15 cellular contexts compared by ENCODE assay signal in genomic region chr11:122071680-122072321, GRCh38. TPM values are rescaled to one million over a fixed set of nuclear protein-coding genes. Genes with fewer than 3 reads are reported as not detected.
DNase-seq lines count a peak whose midpoint lies in the region; ATAC-seq lines count a peak whose summit lies in the region.
"Had no signal": no experiment of that assay in that cellular context is flagged by ENCODE, and none has a peak within 500 bp of the region (broad histone marks: within the 10 kb centered on the region; RNA-seq: fewer than 3 reads in every experiment).

No MANE protein-coding gene starts in this region.

- ATAC-seq in sciatic nerve, result peak; percentile 80
- no peak for ATAC-seq in GM21717 (IDR thresholded peaks at IDR 0.05; ENCODE audit: unreplicated experiment)
- no peak for ATAC-seq in HG03039 (IDR thresholded peaks at IDR 0.05; ENCODE audit: unreplicated experiment)

- intact Hi-C loops in sciatic nerve (cut with DNase I), result no loop called here

- H3K27ac ChIP-seq in caudate nucleus (ENCODE audit: low read depth, low read length), result peak overlapping the region; percentile 77

- DNase-seq in NCI-H524 (lab: John Stamatoyannopoulos, UW) (peak; percentile 11 to 77), caudate nucleus (lab: John Stamatoyannopoulos, UW) (peak in 20 of 61 donors; percentile 6 to 63 (median 32)), medulla oblongata (ENCODE audit: extremely low spot score) (peak; percentile 72), sciatic nerve (ENCODE audit: low spot score) (no peak), NCI-H2081 (lab: John Stamatoyannopoulos, UW) (no peak), KG1 (lab: John Stamatoyannopoulos, UW) (no peak)
- DNase-seq: activated CD4-positive, alpha-beta T cell treated with anti-CD3 and anti-CD28 coated beads for 1 hour; activated CD8-positive, alpha-beta memory T cell treated with anti-CD3 and anti-CD28 coated beads, Interleukin-2, amount 50 U/mL, for 4 hours; central memory CD4-positive, alpha-beta T cell; NCI-H446 had no signal

RNA-seq across cellular contexts. Expression of gene BLID, which starts 44.2 kb away (rescaled TPM):
- 9.3 TPM for total RNA-seq in sciatic nerve
- total RNA-seq: G401, OCI-LY7, renal cortical epithelial cell had no signal

Comparison
In these comparisons a context has a peak if more than half of its experiments do, and no peak if none do; other contexts are left out.
1. DNase-seq: peak in NCI-H524 (2 of 2) and medulla oblongata (single experiment); none in sciatic nerve (single experiment), NCI-H2081 (0 of 2) and KG1 (single experiment).